In genomic region chr7:113267885-113268284, GRCh38 we compare ENCODE assay signal across 1 cellular context.
TF ChIP-seq lines count a peak whose summit lies in the region.

No MANE protein-coding gene starts in this region.

TF ChIP-seq in IMR-90, 13 proteins besides CTCF, POLR2A, EP300 and RAD21:
- TF ChIP-seq CHD1 (IDR thresholded peaks at IDR 0.05; ENCODE audit: low read depth, low read length) (no peak), FOS (IDR thresholded peaks at IDR 0.05; ENCODE audit: low read depth, low read length) (peak; percentile 35; the same call in 1 of the 2 replicates), MAFK (IDR thresholded peaks at IDR 0.05; ENCODE audit: low read depth, low read length) (peak; percentile 15; the same call in 1 of the 2 replicates), BHLHE40 (IDR thresholded peaks at IDR 0.05; ENCODE audit: low read depth, low read length) (peak; percentile 53), ELK1 (IDR thresholded peaks at IDR 0.05; ENCODE audit: borderline replicate concordance, low read depth, low read length) (no peak), NFE2L2 (IDR thresholded peaks at IDR 0.05; ENCODE audit: low read depth, low read length) (no peak), CEBPB (IDR thresholded peaks at IDR 0.05; ENCODE audit: low read depth, low read length) (peak; percentile 84)
